In the genomic region with DNA sequence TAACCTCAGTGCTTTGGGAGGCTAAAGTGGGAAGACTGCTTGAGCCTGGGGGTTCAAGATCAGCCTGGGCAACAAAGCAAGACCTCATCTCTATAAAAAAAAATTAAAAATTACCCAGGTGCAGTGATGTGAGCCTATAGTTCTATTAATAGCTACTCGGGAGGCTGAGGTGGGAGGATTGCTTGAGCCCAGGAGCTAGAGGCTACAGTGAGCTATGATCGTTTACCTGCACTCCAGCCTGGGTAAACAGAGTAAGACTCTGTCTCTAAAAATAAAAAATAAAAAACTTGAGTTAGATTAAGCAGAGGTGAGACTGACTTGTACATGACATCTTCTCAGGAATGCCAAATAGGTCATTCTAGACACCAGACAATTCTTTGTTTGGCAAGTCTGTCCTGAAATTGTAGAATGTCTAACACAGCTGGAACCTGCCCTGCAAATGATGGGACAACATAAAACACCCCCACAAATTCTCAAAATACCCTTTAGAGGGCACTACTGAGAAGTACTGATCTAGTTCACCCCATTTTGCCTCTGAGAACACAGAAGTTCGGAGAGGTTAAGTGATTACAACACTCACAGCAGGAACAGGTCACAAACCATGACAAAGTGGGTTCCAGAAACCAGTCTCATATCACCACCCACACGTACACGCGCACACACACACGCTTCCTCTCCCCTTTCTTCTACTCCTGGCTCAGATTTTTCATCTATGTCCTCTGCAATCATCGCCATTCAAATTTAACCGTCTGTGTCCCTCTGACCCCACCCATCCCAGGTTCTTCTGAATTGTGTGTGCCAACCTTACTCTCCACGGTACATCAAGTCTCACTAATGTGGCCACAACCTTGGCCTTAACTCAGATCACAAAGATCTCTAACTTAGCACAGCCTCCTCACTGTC, we compare ENCODE assay signal across 8 cellular contexts. TPM values are rescaled to one million over a fixed set of nuclear protein-coding genes. Genes with fewer than 3 reads are reported as not detected.
DNase-seq lines count a peak whose midpoint lies in the region; ATAC-seq lines count a peak whose summit lies in the region.

No MANE protein-coding gene starts in this region.

- H3K4me3 ChIP-seq in SJSA1 (no peak overlapping the region), adipocyte (ENCODE audit: low read length) (peak overlapping the region; percentile 66)

- no peaks in the 10 kb centered on the region for H3K36me3 Mint-ChIP-seq in memory B cell

- H3K4me3 Mint-ChIP-seq in memory B cell, result peak overlapping the region; percentile 79
- peak overlapping the region; percentile 56 to 77 for H3K4me3 Mint-ChIP-seq in stimulated activated naive CD8-positive, alpha-beta T cell treated with anti-CD3 and anti-CD28 coated beads, Interleukin-15, amount 100 ng/mL, for 72 hours

- H3K36me3 ChIP-seq in SJSA1 (peaks cover 11% of the 10 kb centered on the region), adipocyte (ENCODE audit: control insufficient read depth, insufficient read depth, low read length, severe bottlenecking) (peaks cover 4% of the 10 kb centered on the region)

- H3K27me3 Mint-ChIP-seq in memory B cell, result no peaks in the 10 kb centered on the region
- H3K27me3 Mint-ChIP-seq in stimulated activated naive CD8-positive, alpha-beta T cell treated with anti-CD3 and anti-CD28 coated beads, Interleukin-15, amount 100 ng/mL, for 72 hours, result no peaks in the 10 kb centered on the region

- H3K9me3 Mint-ChIP-seq in memory B cell, result no peaks in the 10 kb centered on the region
- H3K9me3 Mint-ChIP-seq in stimulated activated naive CD8-positive, alpha-beta T cell treated with anti-CD3 and anti-CD28 coated beads, Interleukin-15, amount 100 ng/mL, for 72 hours, result no peaks in the 10 kb centered on the region

- H3K9me3 ChIP-seq in SJSA1 (replicated peaks) (no peaks in the 10 kb centered on the region), adipocyte (ENCODE audit: control insufficient read depth, low read length) (no peaks in the 10 kb centered on the region)

- H3K4me1 Mint-ChIP-seq in memory B cell, result peaks cover 8% of the 10 kb centered on the region
- peaks cover 54% of the 10 kb centered on the region for H3K4me1 Mint-ChIP-seq in stimulated activated naive CD8-positive, alpha-beta T cell treated with anti-CD3 and anti-CD28 coated beads, Interleukin-15, amount 100 ng/mL, for 72 hours

- H3K27me3 ChIP-seq in SJSA1 (replicated peaks) (no peaks in the 10 kb centered on the region), adipocyte (replicated peaks; ENCODE audit: control insufficient read depth, insufficient read depth, low read length) (no peaks in the 10 kb centered on the region)

- peak overlapping the region; percentile 72 for H3K9ac ChIP-seq in adipocyte (ENCODE audit: low read length)

- DNase-seq in SJSA1 (ENCODE audit: low read depth in 1 of 2, low spot score in 2 of 2) (no peak), adipocyte (ENCODE audit: low read depth) (no peak), memory B cell (ENCODE audit: low spot score in 2 of 2) (peak; percentile 14 to 65), amniotic stem cell (lab: John Stamatoyannopoulos, UW) (no peak), NCI-H774 (lab: John Stamatoyannopoulos, UW) (no peak)
- peak; percentile 62 to 77 for DNase-seq in stimulated activated naive CD8-positive, alpha-beta T cell treated with anti-CD3 and anti-CD28 coated beads, Interleukin-15, amount 100 ng/mL, for 72 hours

- peak overlapping the region; percentile 85 for H3K27ac Mint-ChIP-seq in memory B cell
- H3K27ac Mint-ChIP-seq in stimulated activated naive CD8-positive, alpha-beta T cell treated with anti-CD3 and anti-CD28 coated beads, Interleukin-15, amount 100 ng/mL, for 72 hours, result peak overlapping the region; percentile 85 to 87

- H3K4me1 ChIP-seq in SJSA1 (replicated peaks) (peaks cover 40% of the 10 kb centered on the region), adipocyte (ENCODE audit: control insufficient read depth, insufficient read depth, low read length) (peaks cover 63% of the 10 kb centered on the region)

- peak; percentile 86 for ATAC-seq in GM18873 (IDR thresholded peaks at IDR 0.05; ENCODE audit: low FRiP score, unreplicated experiment)
- peak; percentile 77 for ATAC-seq in HG03025 (IDR thresholded peaks at IDR 0.05; ENCODE audit: low FRiP score, unreplicated experiment)
- peak; percentile 87 for ATAC-seq in memory B cell (ENCODE audit: low read depth)
- ATAC-seq in stimulated activated naive CD8-positive, alpha-beta T cell treated with anti-CD3 and anti-CD28 coated beads, Interleukin-15, amount 100 ng/mL, for 72 hours, result peak; percentile 97

- peak overlapping the region; percentile 97 for H3K27ac ChIP-seq in SJSA1

RNA-seq across cellular contexts. Expression of gene ARHGAP18, which starts 38.3 kb away (rescaled TPM):
- 32.0 and 34.5 TPM in 2 replicates for total RNA-seq in SJSA1 (2014; rRNA removed; shearing (Covaris generic))

Comparison
In these comparisons a context has a peak if more than half of its experiments do, and no peak if none do; other contexts are left out.
1. DNase-seq: peak in memory B cell (2 of 2) and stimulated activated naive CD8-positive, alpha-beta T cell treated with anti-CD3 and anti-CD28 coated beads, Interleukin-15, amount 100 ng/mL, for 72 hours (2 of 2); none in SJSA1 (0 of 2), adipocyte (single experiment), amniotic stem cell (single experiment) and NCI-H774 (single experiment).
2. Peak in every context shown above with its lines, with median percentiles within 50 percentile points of each other: ATAC-seq.